Comparison of ENCODE assay signal across 8 cellular contexts in the genomic region with DNA sequence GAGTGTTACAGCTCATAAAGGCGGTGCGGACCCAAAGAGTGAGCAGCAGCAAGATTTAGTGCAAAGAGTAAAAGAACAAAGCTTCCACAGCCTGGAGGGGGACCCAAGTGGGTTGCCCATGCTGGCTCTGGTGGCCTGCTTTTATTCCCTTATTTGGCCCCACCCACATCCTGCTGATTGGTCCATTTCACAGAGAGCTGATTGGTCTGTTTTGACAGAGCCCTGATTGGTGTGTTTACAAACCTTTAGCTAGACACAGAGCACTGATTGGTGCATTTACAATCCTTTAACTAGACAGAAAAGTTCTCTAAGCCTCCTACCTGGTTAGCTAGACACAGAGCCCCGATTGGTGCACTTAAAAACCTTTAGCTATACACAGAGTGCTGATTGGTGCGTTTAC. TPM values are rescaled to one million over a fixed set of nuclear protein-coding genes. Genes with fewer than 3 reads are reported as not detected.
DNase-seq lines count a peak whose midpoint lies in the region; ATAC-seq, FAIRE-seq and TF ChIP-seq lines count a peak whose summit lies in the region.
"Not testable (repeated sequence)": the region's sequence is repeated elsewhere in the genome, so short reads cannot be mapped to it uniquely, and the experiment has no call there.

No MANE protein-coding gene starts in this region.

- peak overlapping the region; percentile 54 for H3K4me3 Mint-ChIP-seq in CD4-positive, alpha-beta T cell
- H3K4me3 Mint-ChIP-seq in activated T-cell treated with anti-CD3 and anti-CD28 coated beads, Interleukin-2, amount 50 U/mL, for 4 hours = peak overlapping the region; percentile 33
- H3K4me3 Mint-ChIP-seq in activated T-helper 1 cell treated with anti-CD3 and anti-CD28 coated beads, Interleukin-12 subunit alpha, Interleukin-12 subunit beta, Interleukin-2, Interleukin-4 antibody, amounts not matched to agents 30 ng/mL and 10 ng/mL and 1 ng/mL, durations not matched to agents 14 hours and 24 hours and 36 hours = peak overlapping the region; percentile 38
- H3K4me3 Mint-ChIP-seq in neural crest cell = peak overlapping the region; percentile 56

- not testable (repeated sequence) for H3K27me3 ChIP-seq in CD4-positive, alpha-beta T cell (ENCODE audit: control insufficient read depth, insufficient read depth, low read length); K562 (ENCODE audit: control insufficient read depth in 2 of 2, insufficient read depth in 2 of 2, low read length in 2 of 2); HepG2 (ENCODE audit: control insufficient read depth in 1 of 2, insufficient read depth in 2 of 2, low read length in 2 of 2)

- BruUV-seq in K562 (replicated peaks; lab: Mats Ljungman, UMichigan); HepG2 (replicated peaks; lab: Mats Ljungman, UMichigan): not testable (repeated sequence)

- H3K4me2 ChIP-seq in K562 (ENCODE audit: insufficient read depth, low read length); HepG2 (ENCODE audit: low read depth, low read length): not testable (repeated sequence)

- CTCF ChIA-PET in CD4-positive, alpha-beta T cell (lab: Charles Lee); K562 (lab: Yijun Ruan, JAX; ENCODE audit: low intra/inter-chr PET ratio); HepG2 (lab: Yijun Ruan, JAX; ENCODE audit: low intra/inter-chr PET ratio, low total read pairs): not testable (repeated sequence)

- not testable (repeated sequence) for ATAC-seq in CD4-positive, alpha-beta T cell (ENCODE audit: poor library complexity); activated T-cell treated with anti-CD3 and anti-CD28 coated beads, Interleukin-2, amount 50 U/mL, for 4 hours; K562; HepG2

- not testable (repeated sequence) for DNase-seq in CD4-positive, alpha-beta T cell; activated T-cell treated with anti-CD3 and anti-CD28 coated beads, Interleukin-2, amount 50 U/mL, for 4 hours; activated T-helper 1 cell treated with anti-CD3 and anti-CD28 coated beads, Interleukin-12 subunit alpha, Interleukin-12 subunit beta, Interleukin-2, Interleukin-4 antibody, amounts not matched to agents 30 ng/mL and 10 ng/mL and 1 ng/mL, durations not matched to agents 14 hours and 24 hours and 36 hours (ENCODE audit: low spot score); K562 (ENCODE audit: extremely low read depth in 1 of 4, low spot score in 3 of 4); HepG2 (ENCODE audit: low spot score); neural crest cell (ENCODE audit: low read depth, low spot score)
- DNase-seq in NAMALWA (ENCODE audit: low spot score) = peak; percentile 29

- H3K36me3 ChIP-seq in K562 (ENCODE audit: control insufficient read depth, insufficient read depth, low read length); HepG2 (replicated peaks in 1 of 2; ENCODE audit: control insufficient read depth in 1 of 2, insufficient read depth in 2 of 2, low read length in 2 of 2): not testable (repeated sequence)

- TF ChIP-seq RAD21 in K562 (CRISPR knock-in tag; conservative IDR thresholded peaks at IDR 0.05 in 1 of 2, IDR thresholded peaks at IDR 0.05 in 1 of 2); HepG2 (CRISPR knock-in tag; IDR thresholded peaks at IDR 0.05): not testable (repeated sequence)

- H3K79me2 ChIP-seq in K562 (ENCODE audit: control insufficient read depth, insufficient read depth, low read length) = peaks cover 23% of the 10 kb centered on the region
- H3K79me2 ChIP-seq in HepG2 (ENCODE audit: insufficient read depth, low read length) = peaks cover 22% of the 10 kb centered on the region

- not testable (repeated sequence) for H3K9ac ChIP-seq in K562 (ENCODE audit: insufficient read depth in 1 of 2, low read depth in 2 of 2, low read length in 2 of 2); HepG2 (ENCODE audit: insufficient read depth, low read depth, low read length)

- peaks cover 24% of the 10 kb centered on the region for H3K4me1 Mint-ChIP-seq in CD4-positive, alpha-beta T cell (ENCODE audit: low read depth)
- peaks cover 19% of the 10 kb centered on the region for H3K4me1 Mint-ChIP-seq in activated T-cell treated with anti-CD3 and anti-CD28 coated beads, Interleukin-2, amount 50 U/mL, for 4 hours (ENCODE audit: low read depth)
- peaks cover 27% of the 10 kb centered on the region for H3K4me1 Mint-ChIP-seq in activated T-helper 1 cell treated with anti-CD3 and anti-CD28 coated beads, Interleukin-12 subunit alpha, Interleukin-12 subunit beta, Interleukin-2, Interleukin-4 antibody, amounts not matched to agents 30 ng/mL and 10 ng/mL and 1 ng/mL, durations not matched to agents 14 hours and 24 hours and 36 hours (ENCODE audit: low read depth)
- peaks cover 27% of the 10 kb centered on the region for H3K4me1 Mint-ChIP-seq in neural crest cell

- intact Hi-C loops in CD4-positive, alpha-beta T cell (cut with DNase I, micrococcal nuclease) = loop anchor here in 1 of 2 experiments (5.0 kb wide), 1 partner anchor 480 kb away; a partner anchor contains a TSS
- intact Hi-C loops in activated T-helper 1 cell treated with anti-CD3 and anti-CD28 coated beads, Interleukin-12 subunit alpha, Interleukin-12 subunit beta, Interleukin-2, Interleukin-4 antibody, amounts not matched to agents 30 ng/mL and 10 ng/mL and 1 ng/mL, durations not matched to agents 14 hours and 24 hours and 36 hours (cut with micrococcal nuclease) = loop anchor here (10.0 kb wide), 1 partner anchor 1987 kb away; a partner anchor contains a TSS
- intact Hi-C loops in K562 (cut with micrococcal nuclease) = loop anchor here (5.0 kb wide), 1 partner anchor 225 kb away; a partner anchor contains a TSS
- intact Hi-C loops in HepG2 (cut with micrococcal nuclease; ENCODE audit: unreplicated experiment) = not testable (repeated sequence)

- 76% methylated on average over 4 of the region's 4 CpGs for WGBS in K562 (ENCODE audit: insufficient coverage, low coverage, missing lambda C conversion rate)
- WGBS in HepG2 (ENCODE audit: low lambda C conversion rate) = 82% methylated on average over 4 of the region's 4 CpGs

- not testable (repeated sequence) for FAIRE-seq in K562 (lab: Jason Lieb, UNC); HepG2 (lab: Jason Lieb, UNC)

- H4K20me1 ChIP-seq in K562 (replicated peaks; ENCODE audit: control insufficient read depth, insufficient read depth, low read length); HepG2 (ENCODE audit: insufficient read depth, low read length): not testable (repeated sequence)

- TF ChIP-seq EP300 in K562 (IDR thresholded peaks at IDR 0.05; ENCODE audit: low read length); HepG2 (IDR thresholded peaks at IDR 0.05; ENCODE audit: low read depth in 2 of 2, low read length in 2 of 2); HepG2 (CRISPR knock-in tag; IDR thresholded peaks at IDR 0.05; ENCODE audit: borderline replicate concordance): not testable (repeated sequence)

- not testable (repeated sequence) for H3K36me3 Mint-ChIP-seq in CD4-positive, alpha-beta T cell (ENCODE audit: low read depth); activated T-cell treated with anti-CD3 and anti-CD28 coated beads, Interleukin-2, amount 50 U/mL, for 4 hours (ENCODE audit: insufficient read depth); activated T-helper 1 cell treated with anti-CD3 and anti-CD28 coated beads, Interleukin-12 subunit alpha, Interleukin-12 subunit beta, Interleukin-2, Interleukin-4 antibody, amounts not matched to agents 30 ng/mL and 10 ng/mL and 1 ng/mL, durations not matched to agents 14 hours and 24 hours and 36 hours (ENCODE audit: low read depth)
- H3K36me3 Mint-ChIP-seq in neural crest cell (ENCODE audit: low read depth) = peaks cover 22% of the 10 kb centered on the region

- H3K4me1 ChIP-seq in K562 (replicated peaks in 1 of 2; ENCODE audit: control insufficient read depth in 2 of 2, insufficient read depth in 2 of 2, low read length in 2 of 2) (peaks cover 13 to 16% of the 10 kb centered on the region in 2 experiments; a peak in 4 of 5 replicates), HepG2 (ENCODE audit: insufficient read depth, low read length) (peaks cover 22% of the 10 kb centered on the region)

- not testable (repeated sequence) for TF ChIP-seq CTCF in CD4-positive, alpha-beta T cell (IDR thresholded peaks at IDR 0.05); VCaP (conservative IDR thresholded peaks at IDR 0.05); K562 (IDR thresholded peaks at IDR 0.05 in 2 of 3, conservative IDR thresholded peaks at IDR 0.05 in 1 of 3; ENCODE audit: insufficient read depth in 2 of 3, low read depth in 1 of 3, low read length in 3 of 3); HepG2 (CRISPR knock-in tag; IDR thresholded peaks at IDR 0.05); neural crest cell (conservative IDR thresholded peaks at IDR 0.05)

- not testable (repeated sequence) for H3K27me3 Mint-ChIP-seq in CD4-positive, alpha-beta T cell; activated T-cell treated with anti-CD3 and anti-CD28 coated beads, Interleukin-2, amount 50 U/mL, for 4 hours (ENCODE audit: low read depth); activated T-helper 1 cell treated with anti-CD3 and anti-CD28 coated beads, Interleukin-12 subunit alpha, Interleukin-12 subunit beta, Interleukin-2, Interleukin-4 antibody, amounts not matched to agents 30 ng/mL and 10 ng/mL and 1 ng/mL, durations not matched to agents 14 hours and 24 hours and 36 hours (ENCODE audit: insufficient read depth); neural crest cell (ENCODE audit: low read depth)

- H2AFZ ChIP-seq in K562 (ENCODE audit: low read depth, low read length); HepG2 (ENCODE audit: low read length): not testable (repeated sequence)

- not testable (repeated sequence) for H3K9me3 ChIP-seq in CD4-positive, alpha-beta T cell (ENCODE audit: control insufficient read depth, low read length); K562 (replicated peaks; ENCODE audit: control insufficient read depth, insufficient read depth, low read depth, low read length); HepG2 (ENCODE audit: low read length)

- not testable (repeated sequence) for TF ChIP-seq POLR2A in K562 (conservative IDR thresholded peaks at IDR 0.05); HepG2 (IDR thresholded peaks at IDR 0.05; ENCODE audit: insufficient read depth in 1 of 2, low read depth in 2 of 2, low read length in 2 of 2)

- POLR2A ChIA-PET in CD4-positive, alpha-beta T cell (lab: Charles Lee) = interaction anchor here (1.3 kb wide), 1 partner anchor 30 kb away, joined by 5 read pairs; a partner anchor contains a TSS
- POLR2A ChIA-PET in K562 (lab: Yijun Ruan, JAX) = interaction anchor here (1.0 kb wide), 1 partner anchor 8 kb away, joined by 3 read pairs; no protein-coding TSS in a partner anchor
- POLR2A ChIA-PET in HepG2 (lab: Yijun Ruan, JAX) = not testable (repeated sequence)

- in situ Hi-C loops in K562 (cut with MboI); HepG2 (cut with HindIII; ENCODE audit: extremely low pct_ligation_motif_present, low pct_unique_long_range_greater_than_20kb): not testable (repeated sequence)

- H3K4me3 ChIP-seq in K562; HepG2 (replicated peaks in 1 of 3; ENCODE audit: insufficient read depth in 1 of 3, low read depth in 2 of 3, low read length in 3 of 3): not testable (repeated sequence)

- H3K27ac Mint-ChIP-seq in CD4-positive, alpha-beta T cell; activated T-helper 1 cell treated with anti-CD3 and anti-CD28 coated beads, Interleukin-12 subunit alpha, Interleukin-12 subunit beta, Interleukin-2, Interleukin-4 antibody, amounts not matched to agents 30 ng/mL and 10 ng/mL and 1 ng/mL, durations not matched to agents 14 hours and 24 hours and 36 hours; neural crest cell (ENCODE audit: unreplicated experiment): not testable (repeated sequence)

- not testable (repeated sequence) for H3K9me3 Mint-ChIP-seq in CD4-positive, alpha-beta T cell; activated T-cell treated with anti-CD3 and anti-CD28 coated beads, Interleukin-2, amount 50 U/mL, for 4 hours; activated T-helper 1 cell treated with anti-CD3 and anti-CD28 coated beads, Interleukin-12 subunit alpha, Interleukin-12 subunit beta, Interleukin-2, Interleukin-4 antibody, amounts not matched to agents 30 ng/mL and 10 ng/mL and 1 ng/mL, durations not matched to agents 14 hours and 24 hours and 36 hours
- H3K9me3 Mint-ChIP-seq in neural crest cell = peaks cover 14% of the 10 kb centered on the region

- not testable (repeated sequence) for H3K27ac ChIP-seq in CD4-positive, alpha-beta T cell (ENCODE audit: low read depth, low read length); K562 (ENCODE audit: extremely low read depth, low read depth, low read length); HepG2 (ENCODE audit: extremely low read length, insufficient read depth, low read length)
- H3K27ac ChIP-seq in VCaP = peak overlapping the region; percentile 98; the same call in 1 of the 2 replicates

- not testable (repeated sequence) for H3K9me1 ChIP-seq in K562 (ENCODE audit: control insufficient read depth, insufficient read depth, low read length)

RNA-seq across cellular contexts. Expression of a gene that starts 2.7 kb away (rescaled TPM):
- total RNA-seq in CD4-positive, alpha-beta T cell = 1 to 10 TPM; 6.3 to 6.6 TPM
- 10 to 100 TPM; 66.0 to 75.5 (median 67.5) TPM for total RNA-seq in activated T-cell treated with anti-CD3 and anti-CD28 coated beads, Interleukin-2, amount 50 U/mL, for 4 hours
- total RNA-seq in activated T-helper 1 cell treated with anti-CD3 and anti-CD28 coated beads, Interleukin-12 subunit alpha, Interleukin-12 subunit beta, Interleukin-2, Interleukin-4 antibody, amounts not matched to agents 30 ng/mL and 10 ng/mL and 1 ng/mL, durations not matched to agents 14 hours and 24 hours and 36 hours = 75.4 and 79.0 TPM in 2 replicates
- 9.2 and 19.4 TPM in 2 replicates for total RNA-seq in K562 (2011; cell fraction: chromatin; rRNA removed; ENCODE audit: low replicate concordance)
- 9.2 and 13.2 TPM in 2 replicates for total RNA-seq in K562 (2011; cell fraction: nucleolus; rRNA removed)
- 15.5 and 27.6 TPM in 2 replicates for total RNA-seq in K562 (2011; cell fraction: nucleoplasm; rRNA removed)
- total RNA-seq in K562 (2014; rRNA removed) (109 and 110 TPM in 2 replicates), K562 (2014; rRNA removed; fragmentation: Illumina TruSeq; extraction: Trizol) (157 and 168 TPM in 2 replicates), K562 (2015; rRNA removed; fragmentation: Illumina TruSeq; extraction: Trizol) (119 and 136 TPM in 2 replicates), K562 (2021) (97.1 and 98.3 TPM in 2 replicates), HepG2 (2016; rRNA removed; fragmentation: Illumina TruSeq; extraction: Trizol) (78.3 and 100 TPM in 2 replicates), neural crest cell (73.1 and 77.5 TPM in 2 replicates)
- polyA plus RNA-seq in K562 (2011; rRNA removed) (58.6 and 79.0 TPM in 2 replicates), K562 (2014; fragmentation: Illumina TruSeq; extraction: Trizol) (127 and 133 TPM in 2 replicates), K562 (2014; fragmentation: Nextera tagmentation; extraction: Ambion mirVana) (100 to 1,000 TPM; 285 to 349 TPM), K562 (2014; rRNA removed) (174 and 176 TPM in 2 replicates), HepG2 (2011; rRNA removed) (14.0 and 19.5 TPM in 2 replicates)
- 36.9 and 38.3 TPM in 2 replicates for polyA plus RNA-seq in K562 (2011; cell fraction: cytosol; rRNA removed)
- polyA plus RNA-seq in K562 (2011; cell fraction: nucleus; rRNA removed) = 25.2 and 29.3 TPM in 2 replicates
- polyA plus RNA-seq in K562 (2012) = 111 and 128 TPM in 2 replicates
- polyA minus RNA-seq in K562 (2011; rRNA and poly(A)+ RNA removed) = 15.7 and 17.3 TPM in 2 replicates
- 9.3 and 13.7 TPM in 2 replicates for polyA minus RNA-seq in K562 (2011; cell fraction: cytosol; rRNA and poly(A)+ RNA removed)
- 11.4 and 12.6 TPM in 2 replicates for polyA minus RNA-seq in K562 (2011; cell fraction: nucleus; rRNA and poly(A)+ RNA removed)
- 39.7 and 45.3 TPM in 2 replicates for total RNA-seq in HepG2 (2016; cell fraction: cytosol; rRNA removed; fragmentation: Illumina TruSeq; extraction: Trizol; ENCODE audit: low read depth)
- total RNA-seq in HepG2 (2016; cell fraction: insoluble cytoplasmic fraction; rRNA removed; fragmentation: Illumina TruSeq; extraction: Trizol) = 82.1 and 105 TPM in 2 replicates
- total RNA-seq in HepG2 (2016; cell fraction: membrane; rRNA removed; fragmentation: Illumina TruSeq; extraction: Trizol) = 67.8 and 73.9 TPM in 2 replicates
- total RNA-seq in HepG2 (2016; cell fraction: nucleus; rRNA removed; fragmentation: Illumina TruSeq; extraction: Trizol) = 32.3 and 39.6 TPM in 2 replicates
- polyA plus RNA-seq in HepG2 (2011; cell fraction: cytosol; rRNA removed) = 11.4 and 15.5 TPM in 2 replicates
- polyA plus RNA-seq in HepG2 (2011; cell fraction: nucleus; rRNA removed) = 4.5 and 4.6 TPM in 2 replicates
- polyA plus RNA-seq in HepG2 (2012) = 24.6 and 36.2 TPM in 2 replicates
- 46.7 and 63.3 TPM in 2 replicates for polyA plus RNA-seq in HepG2 (2016; cell fraction: cytosol; fragmentation: Illumina TruSeq; extraction: Trizol; ENCODE audit: low read depth)
- 121 TPM in 2 replicates for polyA plus RNA-seq in HepG2 (2016; cell fraction: insoluble cytoplasmic fraction; fragmentation: Illumina TruSeq; extraction: Trizol; ENCODE audit: low read depth)
- polyA plus RNA-seq in HepG2 (2016; cell fraction: membrane; fragmentation: Illumina TruSeq; extraction: Trizol; ENCODE audit: low read depth) = 69.8 and 73.0 TPM in 2 replicates
- 58.4 and 59.1 TPM in 2 replicates for polyA plus RNA-seq in HepG2 (2016; cell fraction: nucleus; fragmentation: Illumina TruSeq; extraction: Trizol; ENCODE audit: insufficient read depth, low read depth)
- polyA minus RNA-seq in HepG2 (2011; rRNA and poly(A)+ RNA removed; ENCODE audit: low replicate concordance) = 8.0 and 33.3 TPM in 2 replicates
- polyA minus RNA-seq in HepG2 (2011; cell fraction: cytosol; rRNA and poly(A)+ RNA removed) = 5.6 and 6.7 TPM in 2 replicates
- polyA minus RNA-seq in HepG2 (2011; cell fraction: nucleus; rRNA and poly(A)+ RNA removed) = 5.8 and 6.7 TPM in 2 replicates

RNA-seq across cellular contexts. Expression of a gene that starts 28.8 kb away (rescaled TPM):
- total RNA-seq in CD4-positive, alpha-beta T cell = 10 to 100 TPM; 11.6 to 12.6 TPM
- total RNA-seq in activated T-cell treated with anti-CD3 and anti-CD28 coated beads, Interleukin-2, amount 50 U/mL, for 4 hours = 1 to 10 TPM; 4.1 to 5.4 (median 4.6) TPM
- total RNA-seq in activated T-helper 1 cell treated with anti-CD3 and anti-CD28 coated beads, Interleukin-12 subunit alpha, Interleukin-12 subunit beta, Interleukin-2, Interleukin-4 antibody, amounts not matched to agents 30 ng/mL and 10 ng/mL and 1 ng/mL, durations not matched to agents 14 hours and 24 hours and 36 hours = 9.1 and 13.1 TPM in 2 replicates
- 13.2 and 16.4 TPM in 2 replicates for total RNA-seq in K562 (2011; cell fraction: chromatin; rRNA removed; ENCODE audit: low replicate concordance)
- total RNA-seq in K562 (2011; cell fraction: nucleolus; rRNA removed) = 7.0 and 9.2 TPM in 2 replicates
- 8.9 and 9.9 TPM in 2 replicates for total RNA-seq in K562 (2011; cell fraction: nucleoplasm; rRNA removed)
- total RNA-seq in K562 (2014; rRNA removed) (3.7 and 3.9 TPM in 2 replicates), K562 (2014; rRNA removed; fragmentation: Illumina TruSeq; extraction: Trizol) (4.4 and 4.5 TPM in 2 replicates), K562 (2015; rRNA removed; fragmentation: Illumina TruSeq; extraction: Trizol) (4.7 and 5.3 TPM in 2 replicates), K562 (2021) (6.6 and 7.1 TPM in 2 replicates), HepG2 (2016; rRNA removed; fragmentation: Illumina TruSeq; extraction: Trizol) (2.9 TPM in 2 replicates), neural crest cell (8.1 and 9.1 TPM in 2 replicates)
- polyA plus RNA-seq in K562 (2011; rRNA removed) (4.8 and 5.2 TPM in 2 replicates), K562 (2014; fragmentation: Illumina TruSeq; extraction: Trizol) (4.2 and 4.8 TPM in 2 replicates), K562 (2014; fragmentation: Nextera tagmentation; extraction: Ambion mirVana) (1 to 10 TPM in 1 of 2 experiments, under 1 TPM in 1; 0.34 to 1.1 TPM), K562 (2014; rRNA removed) (5.6 and 5.9 TPM in 2 replicates), HepG2 (2011; rRNA removed) (1.7 and 1.9 TPM in 2 replicates)
- polyA plus RNA-seq in K562 (2011; cell fraction: cytosol; rRNA removed) = 3.3 and 3.9 TPM in 2 replicates
- 8.8 and 11.3 TPM in 2 replicates for polyA plus RNA-seq in K562 (2011; cell fraction: nucleus; rRNA removed)
- 3.2 and 5.9 TPM in 2 replicates for polyA plus RNA-seq in K562 (2012)
- 3.7 and 5.2 TPM in 2 replicates for polyA minus RNA-seq in K562 (2011; rRNA and poly(A)+ RNA removed)
- polyA minus RNA-seq in K562 (2011; cell fraction: cytosol; rRNA and poly(A)+ RNA removed) = 1.8 and 2.4 TPM in 2 replicates
- 5.4 and 9.2 TPM in 2 replicates for polyA minus RNA-seq in K562 (2011; cell fraction: nucleus; rRNA and poly(A)+ RNA removed)
- total RNA-seq in HepG2 (2016; cell fraction: cytosol; rRNA removed; fragmentation: Illumina TruSeq; extraction: Trizol; ENCODE audit: low read depth) = 1.6 and 1.8 TPM in 2 replicates
- 2.4 and 2.6 TPM in 2 replicates for total RNA-seq in HepG2 (2016; cell fraction: insoluble cytoplasmic fraction; rRNA removed; fragmentation: Illumina TruSeq; extraction: Trizol)
- 1.7 and 3.3 TPM in 2 replicates for total RNA-seq in HepG2 (2016; cell fraction: membrane; rRNA removed; fragmentation: Illumina TruSeq; extraction: Trizol)
- total RNA-seq in HepG2 (2016; cell fraction: nucleus; rRNA removed; fragmentation: Illumina TruSeq; extraction: Trizol) = 4.8 and 4.9 TPM in 2 replicates
- 1.1 and 1.4 TPM in 2 replicates for polyA plus RNA-seq in HepG2 (2011; cell fraction: cytosol; rRNA removed)
- polyA plus RNA-seq in HepG2 (2011; cell fraction: nucleus; rRNA removed) = 4.1 and 4.3 TPM in 2 replicates
- 0.91 and 1.1 TPM in 2 replicates for polyA plus RNA-seq in HepG2 (2012)
- 0.54 and 0.55 TPM in 2 replicates for polyA plus RNA-seq in HepG2 (2016; cell fraction: cytosol; fragmentation: Illumina TruSeq; extraction: Trizol; ENCODE audit: low read depth)
- 2.1 and 3.1 TPM in 2 replicates for polyA plus RNA-seq in HepG2 (2016; cell fraction: insoluble cytoplasmic fraction; fragmentation: Illumina TruSeq; extraction: Trizol; ENCODE audit: low read depth)
- polyA plus RNA-seq in HepG2 (2016; cell fraction: membrane; fragmentation: Illumina TruSeq; extraction: Trizol; ENCODE audit: low read depth) = 1.2 TPM in 2 replicates
- 6.7 and 7.0 TPM in 2 replicates for polyA plus RNA-seq in HepG2 (2016; cell fraction: nucleus; fragmentation: Illumina TruSeq; extraction: Trizol; ENCODE audit: insufficient read depth, low read depth)
- polyA minus RNA-seq in HepG2 (2011; rRNA and poly(A)+ RNA removed; ENCODE audit: low replicate concordance) = 4.2 and 9.5 TPM in 2 replicates
- polyA minus RNA-seq in HepG2 (2011; cell fraction: cytosol; rRNA and poly(A)+ RNA removed) = 0.97 and 1.1 TPM in 2 replicates
- polyA minus RNA-seq in HepG2 (2011; cell fraction: nucleus; rRNA and poly(A)+ RNA removed) = 4.5 and 5.7 TPM in 2 replicates
